8 cellular contexts compared by ENCODE assay signal in the genomic region with DNA sequence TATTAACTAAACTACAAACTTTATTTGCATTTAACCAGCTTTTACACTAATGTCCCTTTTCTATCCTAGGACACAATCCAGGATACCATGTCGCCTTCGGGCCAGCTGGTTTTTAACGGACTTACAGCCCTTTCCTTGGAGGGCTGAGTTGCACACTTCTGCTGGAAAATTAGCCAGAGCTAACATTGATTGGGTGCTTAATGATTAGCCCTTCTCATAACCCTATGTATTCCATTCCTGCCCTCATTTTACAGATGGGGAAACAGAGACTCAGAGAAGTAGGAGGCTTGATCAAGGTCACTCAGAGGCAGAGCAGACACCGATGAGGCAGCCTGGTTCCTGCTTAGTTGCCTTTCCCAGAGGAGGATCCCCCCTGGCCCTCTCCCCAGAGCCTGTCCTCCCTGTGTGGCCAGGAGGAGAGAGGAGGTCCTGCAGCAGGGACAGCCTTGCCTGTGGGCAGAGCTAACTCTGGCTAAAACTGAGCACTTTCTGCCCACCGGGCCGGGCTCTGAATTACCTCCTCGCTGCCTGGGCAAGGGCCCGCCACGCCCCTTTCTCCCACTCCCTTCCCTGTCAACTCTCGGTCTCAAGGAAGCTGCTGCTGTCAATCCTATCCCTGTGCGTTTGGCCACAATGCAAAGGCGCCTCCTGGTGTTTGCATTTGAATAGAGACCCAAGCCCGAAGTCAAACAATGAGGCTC. TPM values are rescaled to one million over a fixed set of nuclear protein-coding genes. Genes with fewer than 3 reads are reported as not detected.
DNase-seq lines count a peak whose midpoint lies in the region; ATAC-seq and TF ChIP-seq lines count a peak whose summit lies in the region.

No MANE protein-coding gene starts in this region.

- peaks cover 0 to 5% (median 0%) of the 10 kb centered on the region in 3 donors for H3K4me1 ChIP-seq in esophagus squamous epithelium

- no peaks in the 10 kb centered on the region for H3K36me3 ChIP-seq in esophagus squamous epithelium

- no peak overlapping the region for H3K27ac Mint-ChIP-seq in activated CD4-positive, alpha-beta T cell treated with anti-CD3 and anti-CD28 coated beads for 36 hours
- H3K27ac Mint-ChIP-seq in nephron: no peak overlapping the region

- TF ChIP-seq CTCF in LNCAP (IDR thresholded peaks at IDR 0.05) (peak; percentile 78), esophagus squamous epithelium (IDR thresholded peaks at IDR 0.05) (peak in 4 of 6 experiments; percentile 22 to 69 (median 44)), nephron (IDR thresholded peaks at IDR 0.05; ENCODE audit: unreplicated experiment in 3 of 3) (peak; percentile 62 to 76 (median 69))

- no peaks in the 10 kb centered on the region for H3K4me1 Mint-ChIP-seq in activated CD4-positive, alpha-beta T cell treated with anti-CD3 and anti-CD28 coated beads for 36 hours
- H3K4me1 Mint-ChIP-seq in nephron: peaks cover 5% of the 10 kb centered on the region

- H3K27me3 Mint-ChIP-seq in activated CD4-positive, alpha-beta T cell treated with anti-CD3 and anti-CD28 coated beads for 36 hours: peaks cover 18% of the 10 kb centered on the region
- H3K27me3 Mint-ChIP-seq in nephron (ENCODE audit: low read depth): peaks cover 48% of the 10 kb centered on the region

- no peaks in the 10 kb centered on the region for H3K36me3 Mint-ChIP-seq in activated CD4-positive, alpha-beta T cell treated with anti-CD3 and anti-CD28 coated beads for 36 hours (ENCODE audit: low read depth)
- H3K36me3 Mint-ChIP-seq in nephron (ENCODE audit: low read depth): no peaks in the 10 kb centered on the region

- no peaks in the 10 kb centered on the region for H3K9me3 ChIP-seq in esophagus squamous epithelium

- peak; percentile 48 for DNase-seq in activated CD4-positive, alpha-beta T cell treated with anti-CD3 and anti-CD28 coated beads for 36 hours
- no peak for DNase-seq in activated CD4-positive, alpha-beta T cell treated with anti-CD3 and anti-CD28 coated beads for 1 hour
- DNase-seq in T follicular helper cell (ENCODE audit: low read depth) (peak; percentile 3), esophagus squamous epithelium (lab: John Stamatoyannopoulos, UW) (no peak)

- no peak overlapping the region for H3K4me3 Mint-ChIP-seq in activated CD4-positive, alpha-beta T cell treated with anti-CD3 and anti-CD28 coated beads for 36 hours
- H3K4me3 Mint-ChIP-seq in nephron: no peak overlapping the region

- H3K27me3 ChIP-seq in esophagus squamous epithelium: peaks cover 0 to 67% (median 0%) of the 10 kb centered on the region in 4 donors

- TF ChIP-seq POLR2A in esophagus squamous epithelium (IDR thresholded peaks at IDR 0.05): no peak

- H3K27ac ChIP-seq in esophagus squamous epithelium: no peak overlapping the region

- POLR2A ChIA-PET in activated CD4-positive, alpha-beta T cell treated with anti-CD3 and anti-CD28 coated beads for 36 hours (lab: Charles Lee): no interaction called here

- no peak overlapping the region for H3K4me3 ChIP-seq in esophagus squamous epithelium

- intact Hi-C loops in activated CD4-positive, alpha-beta T cell treated with anti-CD3 and anti-CD28 coated beads for 36 hours (cut with DNase I, micrococcal nuclease): loop anchor here (1.0 to 5.0 kb wide), 6 partner anchors 383 to 764 kb away; no protein-coding TSS in a partner anchor
- intact Hi-C loops in esophagus squamous epithelium (cut with DNase I): no loop called here

- CTCF ChIA-PET in activated CD4-positive, alpha-beta T cell treated with anti-CD3 and anti-CD28 coated beads for 36 hours (lab: Charles Lee): interaction anchor here (0.7 to 2.1 kb wide), 9 partner anchors 12 to 633 kb away, joined by 3 to 10 read pairs (median 4); no protein-coding TSS in a partner anchor

- no peak for ATAC-seq in activated CD4-positive, alpha-beta T cell treated with anti-CD3 and anti-CD28 coated beads for 36 hours
- ATAC-seq in HG03159 (IDR thresholded peaks at IDR 0.05; ENCODE audit: unreplicated experiment) (no peak), HG02759 (IDR thresholded peaks at IDR 0.05; ENCODE audit: unreplicated experiment) (no peak)

- H3K9me3 Mint-ChIP-seq in activated CD4-positive, alpha-beta T cell treated with anti-CD3 and anti-CD28 coated beads for 36 hours (ENCODE audit: low read depth): no peaks in the 10 kb centered on the region
- H3K9me3 Mint-ChIP-seq in nephron: no peaks in the 10 kb centered on the region

- 25 to 46% methylated on average over 3 to 11 of the region's 13 CpGs for WGBS in esophagus squamous epithelium, 2 donors

RNA-seq across cellular contexts. Expression of a gene that starts 59.6 kb away (rescaled TPM):
- under 1 TPM in 1 of 2 experiments, not detected in 1; 0.07 TPM for total RNA-seq in activated CD4-positive, alpha-beta T cell treated with anti-CD3 and anti-CD28 coated beads for 36 hours
- under 1 TPM in 1 of 4 donors, not detected in 3; 0.38 TPM for total RNA-seq in esophagus squamous epithelium

Comparison
In these comparisons a context has a peak if more than half of its experiments do, and no peak if none do; other contexts are left out.
1. DNase-seq: peak in activated CD4-positive, alpha-beta T cell treated with anti-CD3 and anti-CD28 coated beads for 36 hours (single experiment) and T follicular helper cell (single experiment); none in activated CD4-positive, alpha-beta T cell treated with anti-CD3 and anti-CD28 coated beads for 1 hour (single experiment) and esophagus squamous epithelium (single experiment).
2. Peak in every context shown above with its lines, with median percentiles within 50 percentile points of each other: CTCF ChIP-seq.